ENCODE assay signal across 29 cellular contexts in the genomic region with DNA sequence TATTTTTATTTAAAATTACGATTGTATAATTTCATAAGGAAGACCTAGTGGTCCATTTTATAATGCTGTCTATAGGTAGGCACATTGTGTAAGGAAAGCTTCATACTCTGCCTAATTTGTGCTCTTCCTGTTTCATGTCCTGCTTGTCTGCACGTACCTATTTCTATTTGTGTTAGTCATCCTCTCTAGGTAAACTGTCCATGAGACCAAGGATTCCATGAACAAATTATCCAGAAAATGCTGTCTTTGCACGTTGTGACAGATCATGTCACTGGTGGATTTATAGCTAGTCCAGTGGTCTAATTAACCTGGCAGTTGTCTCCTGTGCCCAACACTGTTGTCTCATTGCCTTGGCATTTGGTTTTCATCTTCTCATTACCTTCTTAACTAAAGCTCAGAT. TPM values are rescaled to one million over a fixed set of nuclear protein-coding genes. Genes with fewer than 3 reads are reported as not detected.
"Had no signal": no experiment of that assay in that cellular context is flagged by ENCODE, and none has a peak within 500 bp of the region (broad histone marks: within the 10 kb centered on the region; RNA-seq: fewer than 3 reads in every experiment).

No MANE protein-coding gene starts in this region.

- H3K4me3 ChIP-seq: ascending aorta, body of pancreas, cardiac muscle cell, MG63 had no signal

- H3K9me3 ChIP-seq: ascending aorta, body of pancreas, MG63 had no signal

- DNase-seq: activated CD4-positive, alpha-beta T cell treated with anti-CD3 and anti-CD28 coated beads for 48 hours; activated CD4-positive, alpha-beta T cell treated with anti-CD3 and anti-CD28 coated beads, Interleukin-2, amount 50 U/mL, for 4 hours; activated CD4-positive, CD25-positive, alpha-beta regulatory T cell treated with anti-CD3 and anti-CD28 coated beads, Interleukin-2, amount 50 U/mL, for 72 hours; activated CD8-positive, alpha-beta memory T cell treated with anti-CD3 and anti-CD28 coated beads, Interleukin-2, amount 10 ng/mL, durations not matched to agents 7 days and 5 days; activated effector memory CD4-positive, alpha-beta T cell treated with Interleukin-2 at 50 U/mL for 16 hours; activated naive CD4-positive, alpha-beta T cell; activated naive CD8-positive, alpha-beta T cell treated with anti-CD3 and anti-CD28 coated beads, Interleukin-2, amount 50 U/mL, for 24 hours; activated T-cell treated with anti-CD3 and anti-CD28 coated beads, Interleukin-2, amount 50 U/mL, for 24 hours; amniotic stem cell; body of pancreas; KG1; MG63; NCI-H1105; NCI-H1930; NCI-H2107; NCI-H2171 treated with DMSO at 0.1 percent for 48 hours; NCI-H345; NCI-H510A; NCI-H526 treated with DMSO at 0.1 percent for 48 hours; SIG-M5; T-helper 17 cell; T-helper 9 cell had no signal

- H3K27me3 Mint-ChIP-seq: activated CD8-positive, alpha-beta memory T cell treated with anti-CD3 and anti-CD28 coated beads, Interleukin-2, amount 10 ng/mL, durations not matched to agents 7 days and 5 days; activated naive CD8-positive, alpha-beta T cell treated with anti-CD3 and anti-CD28 coated beads, Interleukin-2, amount 50 U/mL, for 24 hours; activated T-cell treated with anti-CD3 and anti-CD28 coated beads, Interleukin-2, amount 50 U/mL, for 24 hours; IgD-negative memory B cell; T-helper 17 cell had no signal

- H3K36me3 ChIP-seq: ascending aorta, cardiac muscle cell, MG63 had no signal

- H3K4me1 ChIP-seq: ascending aorta, body of pancreas had no signal

- H3K27me3 ChIP-seq: ascending aorta, cardiac muscle cell, MG63 had no signal

- H3K9me3 Mint-ChIP-seq: activated T-cell treated with anti-CD3 and anti-CD28 coated beads, Interleukin-2, amount 50 U/mL, for 24 hours; activated T-helper 1 cell treated with anti-CD3 and anti-CD28 coated beads, Interleukin-12 subunit alpha, Interleukin-12 subunit beta, Interleukin-2, Interleukin-4 antibody, amounts not matched to agents 30 ng/mL and 10 ng/mL and 1 ng/mL, durations not matched to agents 14 hours and 24 hours and 36 hours had no signal

- H3K4me1 Mint-ChIP-seq: activated CD8-positive, alpha-beta memory T cell treated with anti-CD3 and anti-CD28 coated beads, Interleukin-2, amount 10 ng/mL, durations not matched to agents 7 days and 5 days; activated naive CD8-positive, alpha-beta T cell treated with anti-CD3 and anti-CD28 coated beads, Interleukin-2, amount 50 U/mL, for 24 hours had no signal

- H3K27ac Mint-ChIP-seq: activated CD8-positive, alpha-beta memory T cell treated with anti-CD3 and anti-CD28 coated beads, Interleukin-2, amount 10 ng/mL, durations not matched to agents 7 days and 5 days; activated naive CD4-positive, alpha-beta T cell treated with anti-CD3 and anti-CD28 coated beads, Interleukin-2, amount 50 U/mL, for 72 hours; activated naive CD8-positive, alpha-beta T cell treated with anti-CD3 and anti-CD28 coated beads, Interleukin-2, amount 50 U/mL, for 24 hours; activated T-cell treated with anti-CD3 and anti-CD28 coated beads, Interleukin-2, amount 50 U/mL, for 24 hours; activated T-helper 1 cell treated with anti-CD3 and anti-CD28 coated beads, Interleukin-12 subunit alpha, Interleukin-12 subunit beta, Interleukin-2, Interleukin-4 antibody, amounts not matched to agents 30 ng/mL and 10 ng/mL and 1 ng/mL, durations not matched to agents 14 hours and 24 hours and 36 hours; IgD-negative memory B cell; T-helper 17 cell; WTC11 had no signal

- H3K27ac ChIP-seq: ascending aorta, body of pancreas, cardiac muscle cell had no signal

- ATAC-seq: activated CD8-positive, alpha-beta memory T cell treated with anti-CD3 and anti-CD28 coated beads, Interleukin-2, amount 10 ng/mL, durations not matched to agents 7 days and 5 days; activated naive CD4-positive, alpha-beta T cell treated with anti-CD3 and anti-CD28 coated beads, Interleukin-2, amount 50 U/mL, for 72 hours; activated naive CD8-positive, alpha-beta T cell treated with anti-CD3 and anti-CD28 coated beads, Interleukin-2, amount 50 U/mL, for 24 hours; body of pancreas; Panc1; T-helper 17 cell; WTC11 had no signal

- H3K4me3 Mint-ChIP-seq: activated CD8-positive, alpha-beta memory T cell treated with anti-CD3 and anti-CD28 coated beads, Interleukin-2, amount 10 ng/mL, durations not matched to agents 7 days and 5 days; activated naive CD8-positive, alpha-beta T cell treated with anti-CD3 and anti-CD28 coated beads, Interleukin-2, amount 50 U/mL, for 24 hours; activated T-cell treated with anti-CD3 and anti-CD28 coated beads, Interleukin-2, amount 50 U/mL, for 24 hours; activated T-helper 1 cell treated with anti-CD3 and anti-CD28 coated beads, Interleukin-12 subunit alpha, Interleukin-12 subunit beta, Interleukin-2, Interleukin-4 antibody, amounts not matched to agents 30 ng/mL and 10 ng/mL and 1 ng/mL, durations not matched to agents 14 hours and 24 hours and 36 hours; IgD-negative memory B cell; T-helper 17 cell; WTC11 had no signal

RNA-seq across cellular contexts. Expression of gene DCDC1, which starts 44.8 kb away (rescaled TPM):
- total RNA-seq: activated T-helper 1 cell treated with anti-CD3 and anti-CD28 coated beads, Interleukin-12 subunit alpha, Interleukin-12 subunit beta, Interleukin-2, Interleukin-4 antibody, amounts not matched to agents 30 ng/mL and 10 ng/mL and 1 ng/mL, durations not matched to agents 14 hours and 24 hours and 36 hours; ascending aorta had no signal
- polyA plus RNA-seq: cardiac muscle cell, IgD-negative memory B cell had no signal
